In the genomic region with DNA sequence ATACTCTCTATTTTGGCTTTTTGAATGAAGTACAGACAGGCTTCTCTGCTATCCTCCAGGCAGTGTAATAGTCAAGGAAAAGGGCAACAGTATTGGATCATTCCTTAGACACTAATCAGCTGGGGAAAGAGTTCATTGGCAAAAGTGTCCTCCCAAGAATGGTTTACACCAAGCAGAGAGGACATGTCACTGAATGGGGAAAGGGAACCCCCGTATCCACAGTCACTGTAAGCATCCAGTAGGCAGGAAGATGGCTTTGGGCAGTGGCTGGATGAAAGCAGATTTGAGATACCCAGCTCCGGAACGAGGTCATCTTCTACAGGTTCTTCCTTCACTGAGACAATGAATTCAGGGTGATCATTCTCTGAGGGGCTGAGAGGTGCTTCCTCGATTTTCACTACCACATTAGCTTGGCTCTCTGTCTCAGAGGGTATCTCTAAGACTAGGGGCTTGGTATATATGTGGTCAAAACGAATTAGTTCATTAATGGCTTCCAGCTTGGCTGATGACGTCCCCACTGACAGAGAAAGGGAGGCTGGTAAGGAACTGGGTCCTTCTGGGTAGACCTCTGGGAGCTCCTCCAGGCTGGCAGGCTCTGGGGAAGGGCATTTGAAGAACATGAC, we compare ENCODE assay signal across 16 cellular contexts. TPM values are rescaled to one million over a fixed set of nuclear protein-coding genes. Genes with fewer than 3 reads are reported as not detected.
DNase-seq lines count a peak whose midpoint lies in the region; ATAC-seq, FAIRE-seq and TF ChIP-seq lines count a peak whose summit lies in the region.
"Had no signal": no experiment of that assay in that cellular context is flagged by ENCODE, and none has a peak within 500 bp of the region (broad histone marks: within the 10 kb centered on the region; RNA-seq: fewer than 3 reads in every experiment).

No MANE protein-coding gene starts in this region.

- no peaks in the 10 kb centered on the region for H3K27me3 ChIP-seq in breast epithelium
- H3K27me3 ChIP-seq in HepG2 (ENCODE audit: control insufficient read depth in 1 of 2, insufficient read depth in 2 of 2, low read length in 2 of 2) = no peaks in the 10 kb centered on the region; a peak in 1 of 5 replicates
- no peaks in the 10 kb centered on the region for H3K27me3 ChIP-seq in MG63
- H3K27me3 ChIP-seq: vagina had no signal

- no peak for FAIRE-seq in HepG2 (lab: Jason Lieb, UNC)
- FAIRE-seq: G401.6 had no signal

- peaks cover 8% of the 10 kb centered on the region for H3K4me1 Mint-ChIP-seq in MCF 10A (ENCODE audit: insufficient read depth, unreplicated experiment)
- peaks cover 67% of the 10 kb centered on the region for H3K4me1 Mint-ChIP-seq in activated CD4-positive, alpha-beta memory T cell treated with anti-CD3 and anti-CD28 coated beads for 36 hours (ENCODE audit: low read depth)

- no peak overlapping the region for H3K9ac ChIP-seq in HepG2 (ENCODE audit: insufficient read depth, low read depth, low read length)

- no peak overlapping the region for H3K4me3 Mint-ChIP-seq in MCF 10A (ENCODE audit: unreplicated experiment)
- H3K4me3 Mint-ChIP-seq in activated CD4-positive, alpha-beta memory T cell treated with anti-CD3 and anti-CD28 coated beads for 36 hours = peak overlapping the region; percentile 1
- H3K4me3 Mint-ChIP-seq: B cell had no signal

- TF ChIP-seq CTCF in breast epithelium (IDR thresholded peaks at IDR 0.05) (no peak), MCF 10A (IDR thresholded peaks at IDR 0.05; ENCODE audit: unreplicated experiment) (no peak), HepG2 (CRISPR knock-in tag; IDR thresholded peaks at IDR 0.05) (no peak)

- peaks cover 56% of the 10 kb centered on the region for H4K20me1 ChIP-seq in HepG2 (ENCODE audit: insufficient read depth, low read length)

- TF ChIP-seq EP300 in HepG2 (IDR thresholded peaks at IDR 0.05; ENCODE audit: low read depth in 2 of 2, low read length in 2 of 2) = no peak
- TF ChIP-seq EP300 in HepG2 (CRISPR knock-in tag; IDR thresholded peaks at IDR 0.05; ENCODE audit: borderline replicate concordance) = no peak

- H3K27ac Mint-ChIP-seq in MCF 10A (ENCODE audit: low read depth, unreplicated experiment) = no peak overlapping the region
- no peak overlapping the region for H3K27ac Mint-ChIP-seq in activated CD4-positive, alpha-beta memory T cell treated with anti-CD3 and anti-CD28 coated beads for 36 hours

- H3K9me3 ChIP-seq in breast epithelium = no peaks in the 10 kb centered on the region
- no peaks in the 10 kb centered on the region for H3K9me3 ChIP-seq in HepG2 (ENCODE audit: low read length)
- no peaks in the 10 kb centered on the region for H3K9me3 ChIP-seq in MG63
- H3K9me3 ChIP-seq: psoas muscle, vagina had no signal

- POLR2A ChIA-PET in MCF 10A (lab: Yijun Ruan, JAX) (interaction anchor here (1.0 to 8.1 kb wide), 2 partner anchors 9 to 247 kb away, joined by 3 to 61 read pairs; no protein-coding TSS in a partner anchor), HepG2 (lab: Yijun Ruan, JAX) (interaction anchor here (1.3 to 20.4 kb wide), 5 partner anchors 10 to 54 kb away, joined by 4 to 945 read pairs (median 13); partner anchors contain the start of genes CCDC117, CHEK2 and HSCB)
- POLR2A ChIA-PET in activated CD4-positive, alpha-beta memory T cell treated with anti-CD3 and anti-CD28 coated beads for 36 hours (lab: Charles Lee) = interaction anchor here (0.6 to 2.9 kb wide), 3 partner anchors 8 to 91 kb away, joined by 3 to 13 read pairs (median 5); partner anchors contain the start of gene CCDC117

- H3K36me3 Mint-ChIP-seq in MCF 10A (ENCODE audit: insufficient read depth, unreplicated experiment) = peaks cover 75% of the 10 kb centered on the region
- peaks cover 61% of the 10 kb centered on the region for H3K36me3 Mint-ChIP-seq in activated CD4-positive, alpha-beta memory T cell treated with anti-CD3 and anti-CD28 coated beads for 36 hours

- CTCF ChIA-PET in MCF 10A (lab: Yijun Ruan, JAX) = interaction anchor here (0.6 to 1.4 kb wide), 2 partner anchors 8 to 34 kb away, joined by 3 to 4 read pairs; no protein-coding TSS in a partner anchor
- CTCF ChIA-PET in activated CD4-positive, alpha-beta memory T cell treated with anti-CD3 and anti-CD28 coated beads for 36 hours (lab: Charles Lee) = interaction anchor here (0.5 to 1.9 kb wide), 5 partner anchors 9 to 246 kb away, joined by 3 to 4 read pairs (median 4); no protein-coding TSS in a partner anchor
- CTCF ChIA-PET in HepG2 (lab: Yijun Ruan, JAX; ENCODE audit: low intra/inter-chr PET ratio, low total read pairs) = no interaction called here

- DNase-seq in breast epithelium (ENCODE audit: low spot score in 2 of 2) = no peak
- DNase-seq in MCF 10A (ENCODE audit: unreplicated experiment) = no peak
- no peak for DNase-seq in activated CD4-positive, alpha-beta memory T cell treated with anti-CD3 and anti-CD28 coated beads for 36 hours
- no peak for DNase-seq in HepG2 (ENCODE audit: low spot score)
- DNase-seq in MG63 = no peak
- DNase-seq in activated CD4-positive, alpha-beta T cell treated with anti-CD3 and anti-CD28 coated beads for 1 hour = no peak
- no peak for DNase-seq in NCI-H510A treated with DMSO at 0.1 percent for 48 hours (lab: John Stamatoyannopoulos, UW)
- DNase-seq: HCEC 1CT; NCI-H1105 treated with DMSO at 0.1 percent for 48 hours; psoas muscle; stimulated activated CD4-positive, alpha-beta T cell treated with anti-CD3 and anti-CD28 coated beads, Interleukin-1b, Interleukin-23, amount 100 ng/mL, for 48 hours had no signal

- H3K4me3 ChIP-seq in breast epithelium (peak overlapping the region in 2 of 3 donors; percentile 13 to 92), HepG2 (replicated peaks in 1 of 3; ENCODE audit: insufficient read depth in 1 of 3, low read depth in 2 of 3, low read length in 3 of 3) (no peak overlapping the region), MG63 (no peak overlapping the region)
- H3K4me3 ChIP-seq: lung, psoas muscle, vagina had no signal

- intact Hi-C loops in breast epithelium (cut with DNase I; ENCODE audit: low total_unique reads) = no loop called here
- intact Hi-C loops in MCF 10A (cut with micrococcal nuclease) = no loop called here
- intact Hi-C loops in activated CD4-positive, alpha-beta memory T cell treated with anti-CD3 and anti-CD28 coated beads for 36 hours (cut with micrococcal nuclease) = no loop called here
- intact Hi-C loops in HepG2 (cut with micrococcal nuclease; ENCODE audit: unreplicated experiment) = no loop called here

- peaks cover 53% of the 10 kb centered on the region for H3K79me2 ChIP-seq in HepG2 (ENCODE audit: insufficient read depth, low read length)

- no peak for TF ChIP-seq RAD21 in HepG2 (CRISPR knock-in tag; IDR thresholded peaks at IDR 0.05)

- no peaks in the 10 kb centered on the region for H3K4me1 ChIP-seq in breast epithelium
- H3K4me1 ChIP-seq in HepG2 (ENCODE audit: insufficient read depth, low read length) = peaks cover 57% of the 10 kb centered on the region

- peak overlapping the region; percentile 20 to 45 for H3K27ac ChIP-seq in breast epithelium
- no peak overlapping the region for H3K27ac ChIP-seq in HepG2 (ENCODE audit: extremely low read length, insufficient read depth, low read length)
- H3K27ac ChIP-seq: vagina had no signal

- ATAC-seq in HepG2 (no peak), GM21576 (IDR thresholded peaks at IDR 0.05; ENCODE audit: unreplicated experiment) (no peak)
- ATAC-seq: psoas muscle had no signal

- BruUV-seq in MCF 10A (replicated peaks; lab: Mats Ljungman, UMichigan) = no TSS peak
- no TSS peak for BruUV-seq in HepG2 (replicated peaks; lab: Mats Ljungman, UMichigan)

- H3K27me3 Mint-ChIP-seq in MCF 10A (ENCODE audit: insufficient read depth, unreplicated experiment) = no peaks in the 10 kb centered on the region
- no peaks in the 10 kb centered on the region for H3K27me3 Mint-ChIP-seq in activated CD4-positive, alpha-beta memory T cell treated with anti-CD3 and anti-CD28 coated beads for 36 hours
- H3K27me3 Mint-ChIP-seq: B cell had no signal

- H3K4me2 ChIP-seq in HepG2 (ENCODE audit: low read depth, low read length) = peak overlapping the region; percentile 70

- H3K36me3 ChIP-seq in breast epithelium (peaks cover 6% of the 10 kb centered on the region), HepG2 (replicated peaks in 1 of 2; ENCODE audit: control insufficient read depth in 1 of 2, insufficient read depth in 2 of 2, low read length in 2 of 2) (peaks cover 19 to 47% of the 10 kb centered on the region in 2 experiments), MG63 (peaks cover 66% of the 10 kb centered on the region)

- no peaks in the 10 kb centered on the region for H3K9me3 Mint-ChIP-seq in MCF 10A (ENCODE audit: unreplicated experiment)
- H3K9me3 Mint-ChIP-seq in activated CD4-positive, alpha-beta memory T cell treated with anti-CD3 and anti-CD28 coated beads for 36 hours = no peaks in the 10 kb centered on the region

- TF ChIP-seq POLR2A in breast epithelium (IDR thresholded peaks at IDR 0.05) (no peak), HepG2 (IDR thresholded peaks at IDR 0.05; ENCODE audit: insufficient read depth in 1 of 2, low read depth in 2 of 2, low read length in 2 of 2) (peak; percentile 35 to 56; a peak in 3 of 4 replicates)

- WGBS in HepG2 (ENCODE audit: low lambda C conversion rate) = 64% methylated on average over 6 of the region's 6 CpGs

- no peak overlapping the region for H2AFZ ChIP-seq in HepG2 (ENCODE audit: low read length)

- in situ Hi-C loops in HepG2 (cut with HindIII; ENCODE audit: extremely low pct_ligation_motif_present, low pct_unique_long_range_greater_than_20kb) = no loop called here

RNA-seq across cellular contexts. Expression of gene XBP1, which starts 5.2 kb away (rescaled TPM):
- total RNA-seq in breast epithelium (1,000 to 10,000 TPM in 2 of 3 donors, 100 to 1,000 TPM in 1; 156 to 1,772 (median 1,383) TPM), MCF 10A (2022) (274 and 429 TPM in 2 replicates), HepG2 (2016; rRNA removed; fragmentation: Illumina TruSeq; extraction: Trizol) (313 and 427 TPM in 2 replicates)
- 100 to 1,000 TPM; 128 to 132 TPM for total RNA-seq in activated CD4-positive, alpha-beta memory T cell treated with anti-CD3 and anti-CD28 coated beads for 36 hours
- 141 and 153 TPM in 2 replicates for total RNA-seq in HepG2 (2016; cell fraction: cytosol; rRNA removed; fragmentation: Illumina TruSeq; extraction: Trizol; ENCODE audit: low read depth)
- total RNA-seq in HepG2 (2016; cell fraction: insoluble cytoplasmic fraction; rRNA removed; fragmentation: Illumina TruSeq; extraction: Trizol) = 301 and 418 TPM in 2 replicates
- total RNA-seq in HepG2 (2016; cell fraction: membrane; rRNA removed; fragmentation: Illumina TruSeq; extraction: Trizol) = 264 and 299 TPM in 2 replicates
- 351 and 393 TPM in 2 replicates for total RNA-seq in HepG2 (2016; cell fraction: nucleus; rRNA removed; fragmentation: Illumina TruSeq; extraction: Trizol)
- 394 and 416 TPM in 2 replicates for polyA plus RNA-seq in HepG2 (2011; rRNA removed)
- polyA plus RNA-seq in HepG2 (2011; cell fraction: cytosol; rRNA removed) = 294 and 385 TPM in 2 replicates
- 177 and 227 TPM in 2 replicates for polyA plus RNA-seq in HepG2 (2011; cell fraction: nucleus; rRNA removed)
- 183 and 277 TPM in 2 replicates for polyA plus RNA-seq in HepG2 (2012)
- polyA plus RNA-seq in HepG2 (2016; cell fraction: cytosol; fragmentation: Illumina TruSeq; extraction: Trizol; ENCODE audit: low read depth) = 97.4 and 108 TPM in 2 replicates
- 293 and 310 TPM in 2 replicates for polyA plus RNA-seq in HepG2 (2016; cell fraction: insoluble cytoplasmic fraction; fragmentation: Illumina TruSeq; extraction: Trizol; ENCODE audit: low read depth)
- polyA plus RNA-seq in HepG2 (2016; cell fraction: membrane; fragmentation: Illumina TruSeq; extraction: Trizol; ENCODE audit: low read depth) = 142 and 166 TPM in 2 replicates
- polyA plus RNA-seq in HepG2 (2016; cell fraction: nucleus; fragmentation: Illumina TruSeq; extraction: Trizol; ENCODE audit: insufficient read depth, low read depth) = 511 and 532 TPM in 2 replicates
- 163 and 714 TPM in 2 replicates for polyA minus RNA-seq in HepG2 (2011; rRNA and poly(A)+ RNA removed; ENCODE audit: low replicate concordance)
- 357 and 375 TPM in 2 replicates for polyA minus RNA-seq in HepG2 (2011; cell fraction: cytosol; rRNA and poly(A)+ RNA removed)
- polyA minus RNA-seq in HepG2 (2011; cell fraction: nucleus; rRNA and poly(A)+ RNA removed) = 208 and 277 TPM in 2 replicates
- 222 and 245 TPM in 2 replicates for total RNA-seq in MG63 (2014; rRNA removed; shearing (Covaris generic); ENCODE audit: low replicate concordance)

RNA-seq across cellular contexts. Expression of gene CCDC117, which starts 22.7 kb away (rescaled TPM):
- 10 to 100 TPM; 19.5 to 33.5 (median 23.9) TPM for total RNA-seq in breast epithelium
- total RNA-seq in MCF 10A (2022) = 12.1 and 14.6 TPM in 2 replicates
- total RNA-seq in activated CD4-positive, alpha-beta memory T cell treated with anti-CD3 and anti-CD28 coated beads for 36 hours = 10 to 100 TPM; 27.7 to 31.6 TPM
- 34.2 and 43.8 TPM in 2 replicates for total RNA-seq in HepG2 (2016; rRNA removed; fragmentation: Illumina TruSeq; extraction: Trizol)
- total RNA-seq in HepG2 (2016; cell fraction: cytosol; rRNA removed; fragmentation: Illumina TruSeq; extraction: Trizol; ENCODE audit: low read depth) = 3.6 and 5.8 TPM in 2 replicates
- total RNA-seq in HepG2 (2016; cell fraction: insoluble cytoplasmic fraction; rRNA removed; fragmentation: Illumina TruSeq; extraction: Trizol) = 33.6 and 41.0 TPM in 2 replicates
- total RNA-seq in HepG2 (2016; cell fraction: membrane; rRNA removed; fragmentation: Illumina TruSeq; extraction: Trizol) = 21.8 and 22.8 TPM in 2 replicates
- total RNA-seq in HepG2 (2016; cell fraction: nucleus; rRNA removed; fragmentation: Illumina TruSeq; extraction: Trizol) = 18.7 and 21.9 TPM in 2 replicates
- 12.1 and 12.6 TPM in 2 replicates for polyA plus RNA-seq in HepG2 (2011; rRNA removed)
- 7.2 and 12.4 TPM in 2 replicates for polyA plus RNA-seq in HepG2 (2011; cell fraction: cytosol; rRNA removed)
- 3.6 and 7.1 TPM in 2 replicates for polyA plus RNA-seq in HepG2 (2011; cell fraction: nucleus; rRNA removed)
- polyA plus RNA-seq in HepG2 (2012) = 22.6 and 27.8 TPM in 2 replicates
- polyA plus RNA-seq in HepG2 (2016; cell fraction: cytosol; fragmentation: Illumina TruSeq; extraction: Trizol; ENCODE audit: low read depth) = 2.1 and 2.8 TPM in 2 replicates
- 41.1 and 42.1 TPM in 2 replicates for polyA plus RNA-seq in HepG2 (2016; cell fraction: insoluble cytoplasmic fraction; fragmentation: Illumina TruSeq; extraction: Trizol; ENCODE audit: low read depth)
- 10.2 and 11.0 TPM in 2 replicates for polyA plus RNA-seq in HepG2 (2016; cell fraction: membrane; fragmentation: Illumina TruSeq; extraction: Trizol; ENCODE audit: low read depth)
- polyA plus RNA-seq in HepG2 (2016; cell fraction: nucleus; fragmentation: Illumina TruSeq; extraction: Trizol; ENCODE audit: insufficient read depth, low read depth) = 24.6 and 26.0 TPM in 2 replicates
- polyA minus RNA-seq in HepG2 (2011; rRNA and poly(A)+ RNA removed; ENCODE audit: low replicate concordance) = 4.4 and 5.8 TPM in 2 replicates
- 22.9 and 28.6 TPM in 2 replicates for polyA minus RNA-seq in HepG2 (2011; cell fraction: cytosol; rRNA and poly(A)+ RNA removed)
- 10.7 and 18.3 TPM in 2 replicates for polyA minus RNA-seq in HepG2 (2011; cell fraction: nucleus; rRNA and poly(A)+ RNA removed)
- 25.4 and 32.4 TPM in 2 replicates for total RNA-seq in MG63 (2014; rRNA removed; shearing (Covaris generic); ENCODE audit: low replicate concordance)

RNA-seq across cellular contexts. Expression of gene HSCB, which starts 53.3 kb away (rescaled TPM):
- total RNA-seq in breast epithelium (10 to 100 TPM; 25.3 to 49.3 (median 32.4) TPM), MCF 10A (2022) (19.3 and 24.7 TPM in 2 replicates), HepG2 (2016; rRNA removed; fragmentation: Illumina TruSeq; extraction: Trizol) (20.2 and 20.9 TPM in 2 replicates)
- total RNA-seq in activated CD4-positive, alpha-beta memory T cell treated with anti-CD3 and anti-CD28 coated beads for 36 hours = 10 to 100 TPM; 16.5 to 18.1 TPM
- total RNA-seq in HepG2 (2016; cell fraction: cytosol; rRNA removed; fragmentation: Illumina TruSeq; extraction: Trizol; ENCODE audit: low read depth) = 11.3 and 12.3 TPM in 2 replicates
- 19.5 and 25.4 TPM in 2 replicates for total RNA-seq in HepG2 (2016; cell fraction: insoluble cytoplasmic fraction; rRNA removed; fragmentation: Illumina TruSeq; extraction: Trizol)
- 16.5 and 17.3 TPM in 2 replicates for total RNA-seq in HepG2 (2016; cell fraction: membrane; rRNA removed; fragmentation: Illumina TruSeq; extraction: Trizol)
- total RNA-seq in HepG2 (2016; cell fraction: nucleus; rRNA removed; fragmentation: Illumina TruSeq; extraction: Trizol) = 9.6 and 10.0 TPM in 2 replicates
- polyA plus RNA-seq in HepG2 (2011; rRNA removed) = 13.9 and 15.4 TPM in 2 replicates
- polyA plus RNA-seq in HepG2 (2011; cell fraction: cytosol; rRNA removed) = 14.2 and 16.4 TPM in 2 replicates
- polyA plus RNA-seq in HepG2 (2011; cell fraction: nucleus; rRNA removed) = 2.6 and 3.9 TPM in 2 replicates
- 11.6 and 13.2 TPM in 2 replicates for polyA plus RNA-seq in HepG2 (2012)
- 10.9 and 12.6 TPM in 2 replicates for polyA plus RNA-seq in HepG2 (2016; cell fraction: cytosol; fragmentation: Illumina TruSeq; extraction: Trizol; ENCODE audit: low read depth)
- polyA plus RNA-seq in HepG2 (2016; cell fraction: insoluble cytoplasmic fraction; fragmentation: Illumina TruSeq; extraction: Trizol; ENCODE audit: low read depth) = 21.6 and 24.8 TPM in 2 replicates
- polyA plus RNA-seq in HepG2 (2016; cell fraction: membrane; fragmentation: Illumina TruSeq; extraction: Trizol; ENCODE audit: low read depth) = 13.5 and 17.0 TPM in 2 replicates
- 12.1 and 16.2 TPM in 2 replicates for polyA plus RNA-seq in HepG2 (2016; cell fraction: nucleus; fragmentation: Illumina TruSeq; extraction: Trizol; ENCODE audit: insufficient read depth, low read depth)
- 7.9 and 11.5 TPM in 2 replicates for polyA minus RNA-seq in HepG2 (2011; rRNA and poly(A)+ RNA removed; ENCODE audit: low replicate concordance)
- 3.6 and 5.4 TPM in 2 replicates for polyA minus RNA-seq in HepG2 (2011; cell fraction: cytosol; rRNA and poly(A)+ RNA removed)
- 3.9 and 6.2 TPM in 2 replicates for polyA minus RNA-seq in HepG2 (2011; cell fraction: nucleus; rRNA and poly(A)+ RNA removed)
- total RNA-seq in MG63 (2014; rRNA removed; shearing (Covaris generic); ENCODE audit: low replicate concordance) = 16.2 and 17.8 TPM in 2 replicates

RNA-seq across cellular contexts. Expression of gene CHEK2, which starts 53.6 kb away (rescaled TPM):
- total RNA-seq in breast epithelium (10 to 100 TPM in 1 of 3 donors, 1 to 10 TPM in 2; 3.8 to 13.2 (median 6.2) TPM), MCF 10A (2022) (17.6 and 18.8 TPM in 2 replicates), HepG2 (2016; rRNA removed; fragmentation: Illumina TruSeq; extraction: Trizol) (40.5 and 53.3 TPM in 2 replicates)
- total RNA-seq in activated CD4-positive, alpha-beta memory T cell treated with anti-CD3 and anti-CD28 coated beads for 36 hours = 10 to 100 TPM; 30.0 to 36.0 TPM
- 32.1 and 35.7 TPM in 2 replicates for total RNA-seq in HepG2 (2016; cell fraction: cytosol; rRNA removed; fragmentation: Illumina TruSeq; extraction: Trizol; ENCODE audit: low read depth)
- total RNA-seq in HepG2 (2016; cell fraction: insoluble cytoplasmic fraction; rRNA removed; fragmentation: Illumina TruSeq; extraction: Trizol) = 41.3 and 57.6 TPM in 2 replicates
- total RNA-seq in HepG2 (2016; cell fraction: membrane; rRNA removed; fragmentation: Illumina TruSeq; extraction: Trizol) = 23.8 and 25.0 TPM in 2 replicates
- 28.9 and 31.8 TPM in 2 replicates for total RNA-seq in HepG2 (2016; cell fraction: nucleus; rRNA removed; fragmentation: Illumina TruSeq; extraction: Trizol)
- polyA plus RNA-seq in HepG2 (2011; rRNA removed) = 19.2 and 27.0 TPM in 2 replicates
- 21.2 and 33.4 TPM in 2 replicates for polyA plus RNA-seq in HepG2 (2011; cell fraction: cytosol; rRNA removed)
- 20.3 and 24.8 TPM in 2 replicates for polyA plus RNA-seq in HepG2 (2011; cell fraction: nucleus; rRNA removed)
- 10.3 and 23.5 TPM in 2 replicates for polyA plus RNA-seq in HepG2 (2012)
- polyA plus RNA-seq in HepG2 (2016; cell fraction: cytosol; fragmentation: Illumina TruSeq; extraction: Trizol; ENCODE audit: low read depth) = 10.2 and 10.6 TPM in 2 replicates
- polyA plus RNA-seq in HepG2 (2016; cell fraction: insoluble cytoplasmic fraction; fragmentation: Illumina TruSeq; extraction: Trizol; ENCODE audit: low read depth) = 59.9 and 63.9 TPM in 2 replicates
- 13.9 and 16.6 TPM in 2 replicates for polyA plus RNA-seq in HepG2 (2016; cell fraction: membrane; fragmentation: Illumina TruSeq; extraction: Trizol; ENCODE audit: low read depth)
- 44.0 and 48.0 TPM in 2 replicates for polyA plus RNA-seq in HepG2 (2016; cell fraction: nucleus; fragmentation: Illumina TruSeq; extraction: Trizol; ENCODE audit: insufficient read depth, low read depth)
- polyA minus RNA-seq in HepG2 (2011; rRNA and poly(A)+ RNA removed; ENCODE audit: low replicate concordance) = 30.7 and 51.5 TPM in 2 replicates
- 23.7 and 23.8 TPM in 2 replicates for polyA minus RNA-seq in HepG2 (2011; cell fraction: cytosol; rRNA and poly(A)+ RNA removed)
- polyA minus RNA-seq in HepG2 (2011; cell fraction: nucleus; rRNA and poly(A)+ RNA removed) = 21.1 and 22.9 TPM in 2 replicates
- total RNA-seq in MG63 (2014; rRNA removed; shearing (Covaris generic); ENCODE audit: low replicate concordance) = 38.6 and 51.8 TPM in 2 replicates

Comparison
In these comparisons a context has a peak if more than half of its experiments do, and no peak if none do; other contexts are left out.
1. H3K4me3 ChIP-seq: peak in breast epithelium (2 of 3); none in HepG2 (0 of 3) and MG63 (single experiment).